In genomic region chr4:12360391-12360790, GRCh38 we compare ENCODE assay signal across 25 cellular contexts.
DNase-seq lines count a peak whose midpoint lies in the region; ATAC-seq and TF ChIP-seq lines count a peak whose summit lies in the region.
"Had no signal": no experiment of that assay in that cellular context is flagged by ENCODE, and none has a peak within 500 bp of the region (broad histone marks: within the 10 kb centered on the region; RNA-seq: fewer than 3 reads in every experiment).

No MANE protein-coding gene starts in this region.

- H3K4me1 Mint-ChIP-seq in MCF 10A (ENCODE audit: insufficient read depth, unreplicated experiment) (peaks cover 7% of the 10 kb centered on the region), type B pancreatic cell (ENCODE audit: unreplicated experiment) (no peaks in the 10 kb centered on the region)

- H3K27me3 ChIP-seq in breast epithelium (no peaks in the 10 kb centered on the region), mammary epithelial cell (ENCODE audit: insufficient read depth, low read length) (no peaks in the 10 kb centered on the region), mesenchymal stem cell (ENCODE audit: control insufficient read depth in 1 of 2, insufficient read depth in 1 of 2, low read length in 2 of 2) (no peaks in the 10 kb centered on the region), gastroesophageal sphincter (no peaks in the 10 kb centered on the region)
- H3K27me3 ChIP-seq: BLaER1 had no signal

- no peak overlapping the region for H3K4ac ChIP-seq in mesenchymal stem cell (ENCODE audit: low read depth in 1 of 2, low read length in 2 of 2)

- H2AFZ ChIP-seq in mammary epithelial cell (ENCODE audit: low read depth, low read length) (no peak overlapping the region), mesenchymal stem cell (ENCODE audit: low read depth, low read length) (no peak overlapping the region)

- H3K9me3 Mint-ChIP-seq in MCF 10A (ENCODE audit: unreplicated experiment) (peaks cover 8% of the 10 kb centered on the region), type B pancreatic cell (no peaks in the 10 kb centered on the region)

- no peak overlapping the region for H2AK5ac ChIP-seq in mesenchymal stem cell (ENCODE audit: low read length, severe bottlenecking)

- ATAC-seq in omental fat pad (ENCODE audit: low FRiP score): no peak
- no peak for ATAC-seq in gastroesophageal sphincter
- ATAC-seq: HepG2 had no signal

- TF ChIP-seq POLR2A in breast epithelium (IDR thresholded peaks at IDR 0.05): no peak
- no peak for TF ChIP-seq POLR2A in gastroesophageal sphincter (IDR thresholded peaks at IDR 0.05)

- no peak overlapping the region for H2BK15ac ChIP-seq in mesenchymal stem cell (ENCODE audit: low read depth, poor library complexity, severe bottlenecking)

- dilution Hi-C loops in mammary epithelial cell (cut with HindIII; ENCODE audit: low sequenced_read_pairs): no loop called here

- WGBS in mammary epithelial cell (ENCODE audit: low coverage, missing lambda C conversion rate): 87% methylated on average over 1 of the region's 1 CpG
- WGBS in mesenchymal stem cell: 77% methylated on average over 1 of the region's 1 CpG
- 82 to 86% methylated on average over 1 of the region's 1 CpG for WGBS in gastroesophageal sphincter (ENCODE audit: low coverage in 1 of 2), 2 donors

- H3K36me3 ChIP-seq in breast epithelium: no peaks in the 10 kb centered on the region
- no peaks in the 10 kb centered on the region for H3K36me3 ChIP-seq in mammary epithelial cell (ENCODE audit: insufficient read depth, low read length)
- H3K36me3 ChIP-seq in mesenchymal stem cell (ENCODE audit: control insufficient read depth in 1 of 2, insufficient read depth in 2 of 2, low read depth in 1 of 2, low read length in 2 of 2): no peaks in the 10 kb centered on the region
- H3K36me3 ChIP-seq in gastroesophageal sphincter: no peaks in the 10 kb centered on the region
- H3K36me3 ChIP-seq: BLaER1 had no signal

- no peaks in the 10 kb centered on the region for H3K79me1 ChIP-seq in mesenchymal stem cell (replicated peaks; ENCODE audit: low read length, poor library complexity, severe bottlenecking)

- H4K20me1 ChIP-seq in mammary epithelial cell (ENCODE audit: insufficient read depth, low read length): no peaks in the 10 kb centered on the region
- H4K20me1 ChIP-seq: BLaER1 had no signal

- no peaks in the 10 kb centered on the region for H3K79me2 ChIP-seq in mammary epithelial cell (ENCODE audit: insufficient read depth, low read length)

- H3K14ac ChIP-seq in mesenchymal stem cell (ENCODE audit: low read length in 2 of 2): no peak overlapping the region

- no peak overlapping the region for H3K27ac Mint-ChIP-seq in MCF 10A (ENCODE audit: low read depth, unreplicated experiment)
- H3K27ac Mint-ChIP-seq in type B pancreatic cell: no peak overlapping the region
- H3K27ac Mint-ChIP-seq: CD4-positive, alpha-beta T cell had no signal

- no peak for TF ChIP-seq CTCF in MCF 10A (IDR thresholded peaks at IDR 0.05; ENCODE audit: unreplicated experiment)
- TF ChIP-seq CTCF in breast epithelium (IDR thresholded peaks at IDR 0.05): no peak
- TF ChIP-seq CTCF in mammary epithelial cell (conservative IDR thresholded peaks at IDR 0.05 in 1 of 2, IDR thresholded peaks at IDR 0.05 in 1 of 2; ENCODE audit: extremely low read depth in 1 of 2, insufficient read depth in 1 of 2, low read depth in 1 of 2, low read length in 2 of 2): no peak
- no peak for TF ChIP-seq CTCF in fibroblast of the aortic adventitia (IDR thresholded peaks at IDR 0.05; ENCODE audit: insufficient read depth, low read length)
- no peak for TF ChIP-seq CTCF in omental fat pad (IDR thresholded peaks at IDR 0.05)
- TF ChIP-seq CTCF in type B pancreatic cell (conservative IDR thresholded peaks at IDR 0.05): no peak
- no peak for TF ChIP-seq CTCF in gastroesophageal sphincter (IDR thresholded peaks at IDR 0.05)

- TF ChIP-seq EP300 in gastroesophageal sphincter (IDR thresholded peaks at IDR 0.05): no peak

- POLR2A ChIA-PET in MCF 10A (lab: Yijun Ruan, JAX): interaction anchor here (0.6 kb wide), 2 partner anchors 13 to 1735 kb away, joined by 3 read pairs; no protein-coding TSS in a partner anchor

- H3K4me2 ChIP-seq in mammary epithelial cell (ENCODE audit: insufficient read depth, low read depth, low read length) (no peak overlapping the region), mesenchymal stem cell (ENCODE audit: low read length, poor library complexity, severe bottlenecking) (no peak overlapping the region)
- H3K4me2 ChIP-seq: BLaER1, SK-N-SH had no signal

- no peak overlapping the region for H3K23ac ChIP-seq in mesenchymal stem cell (ENCODE audit: low read length in 2 of 2)

- BruUV-seq in MCF 10A (replicated peaks; lab: Mats Ljungman, UMichigan) (no TSS peak), mammary epithelial cell (replicated peaks; lab: Mats Ljungman, UMichigan) (no TSS peak)

- H3K9me3 ChIP-seq in breast epithelium (no peaks in the 10 kb centered on the region), mammary epithelial cell (replicated peaks; ENCODE audit: insufficient read depth, low read length) (no peaks in the 10 kb centered on the region), mesenchymal stem cell (ENCODE audit: control insufficient read depth, low read length) (no peaks in the 10 kb centered on the region), gastroesophageal sphincter (no peaks in the 10 kb centered on the region)
- H3K9me3 ChIP-seq: BLaER1 had no signal

- H3K4me1 ChIP-seq in breast epithelium (no peaks in the 10 kb centered on the region), mammary epithelial cell (ENCODE audit: insufficient read depth, low read length) (no peaks in the 10 kb centered on the region), mesenchymal stem cell (ENCODE audit: control insufficient read depth, insufficient read depth, low read depth, low read length) (no peaks in the 10 kb centered on the region), gastroesophageal sphincter (no peaks in the 10 kb centered on the region)
- H3K4me1 ChIP-seq: BLaER1 had no signal

- H3K36me3 Mint-ChIP-seq in MCF 10A (ENCODE audit: insufficient read depth, unreplicated experiment) (no peaks in the 10 kb centered on the region), type B pancreatic cell (no peaks in the 10 kb centered on the region)

- no peak overlapping the region for H2BK120ac ChIP-seq in mesenchymal stem cell (ENCODE audit: low read depth, low read length)

- H2BK12ac ChIP-seq in mesenchymal stem cell (ENCODE audit: low read length in 2 of 2): no peak overlapping the region

- no peak overlapping the region for H4K91ac ChIP-seq in mesenchymal stem cell (ENCODE audit: low read length)

- H4K8ac ChIP-seq in mesenchymal stem cell (ENCODE audit: low read length): no peak overlapping the region

- peak; percentile 96 for DNase-seq in MCF 10A (ENCODE audit: unreplicated experiment)
- DNase-seq in breast epithelium (ENCODE audit: low spot score in 2 of 2): no peak
- DNase-seq in mammary epithelial cell: peak; percentile 37
- DNase-seq in fibroblast of the aortic adventitia (ENCODE audit: low read depth): peak; percentile 53
- DNase-seq in omental fat pad (ENCODE audit: low spot score): no peak
- no peak for DNase-seq in mesenchymal stem cell
- DNase-seq in type B pancreatic cell (ENCODE audit: extremely low spot score, unreplicated experiment): no peak
- DNase-seq: ACHN; CD4-positive, alpha-beta T cell; COR-L47; DMS79; H7; KBM-7; NCI-H1092 treated with DMSO at 0.1 percent for 48 hours; NCI-H1436 treated with DMSO at 0.1 percent for 48 hours; NCI-H1930; NCI-H2227 treated with DMSO at 0.1 percent for 48 hours; NCI-H510A; NCI-H774; SHP77 treated with DMSO at 0.1 percent for 48 hours; SK-N-SH had no signal

- no peak overlapping the region for H2BK5ac ChIP-seq in mesenchymal stem cell (ENCODE audit: low read depth, low read length, poor library complexity, severe bottlenecking)

- H3K4me3 ChIP-seq in breast epithelium (no peak overlapping the region), mammary epithelial cell (replicated peaks in 1 of 3; ENCODE audit: insufficient read depth in 1 of 3, low read depth in 2 of 3, low read length in 3 of 3) (no peak overlapping the region), fibroblast of the aortic adventitia (ENCODE audit: low read depth, low read length) (no peak overlapping the region), mesenchymal stem cell (ENCODE audit: insufficient read depth in 1 of 2, low read depth in 1 of 2, low read length in 2 of 2) (no peak overlapping the region), gastroesophageal sphincter (no peak overlapping the region)
- H3K4me3 ChIP-seq: BLaER1 had no signal

- H3K4me3 Mint-ChIP-seq in MCF 10A (ENCODE audit: unreplicated experiment) (no peak overlapping the region), type B pancreatic cell (no peak overlapping the region)
- H3K4me3 Mint-ChIP-seq: CD4-positive, alpha-beta T cell had no signal

- H3K27ac ChIP-seq in breast epithelium (no peak overlapping the region), mammary epithelial cell (ENCODE audit: insufficient read depth, low read depth, low read length) (no peak overlapping the region), mesenchymal stem cell (ENCODE audit: low read length, poor library complexity, severe bottlenecking) (no peak overlapping the region), gastroesophageal sphincter (no peak overlapping the region)
- H3K27ac ChIP-seq: 22Rv1, BLaER1 had no signal

- intact Hi-C loops in MCF 10A (cut with micrococcal nuclease) (no loop called here), breast epithelium (cut with DNase I; ENCODE audit: low total_unique reads) (no loop called here), mammary epithelial cell (cut with micrococcal nuclease) (no loop called here)

- CTCF ChIA-PET in MCF 10A (lab: Yijun Ruan, JAX): interaction anchor here (0.5 to 1.0 kb wide), 2 partner anchors 49 to 408 kb away, joined by 3 read pairs; no protein-coding TSS in a partner anchor
- CTCF ChIA-PET in mammary epithelial cell (lab: Charles Lee; ENCODE audit: low non-redundant PET): interaction anchor here (0.6 kb wide), 1 partner anchor 235 kb away, joined by 5 read pairs; no protein-coding TSS in a partner anchor

- in situ Hi-C loops in mammary epithelial cell (cut with MboI; ENCODE audit: low sequenced_read_pairs in 2 of 2): no loop called here

- H3K9ac ChIP-seq in mammary epithelial cell (ENCODE audit: insufficient read depth, low read length) (no peak overlapping the region), mesenchymal stem cell (ENCODE audit: low read length) (no peak overlapping the region)
- H3K9ac ChIP-seq: BLaER1, SK-N-SH had no signal

- H3K18ac ChIP-seq in mesenchymal stem cell (ENCODE audit: low read depth in 1 of 2, low read length in 2 of 2): no peak overlapping the region

- no peaks in the 10 kb centered on the region for H3K27me3 Mint-ChIP-seq in MCF 10A (ENCODE audit: insufficient read depth, unreplicated experiment)
- peaks cover 4% of the 10 kb centered on the region for H3K27me3 Mint-ChIP-seq in type B pancreatic cell
- H3K27me3 Mint-ChIP-seq: CD4-positive, alpha-beta T cell had no signal

Comparison
In these comparisons a context has a peak if more than half of its experiments do, and no peak if none do; other contexts are left out.
1. DNase-seq: peak in MCF 10A (single experiment), mammary epithelial cell (single experiment) and fibroblast of the aortic adventitia (single experiment); none in breast epithelium (0 of 2), omental fat pad (single experiment), mesenchymal stem cell (single experiment) and type B pancreatic cell (single experiment).